Comparison of ENCODE assay signal across 8 cellular contexts in the genomic region with DNA sequence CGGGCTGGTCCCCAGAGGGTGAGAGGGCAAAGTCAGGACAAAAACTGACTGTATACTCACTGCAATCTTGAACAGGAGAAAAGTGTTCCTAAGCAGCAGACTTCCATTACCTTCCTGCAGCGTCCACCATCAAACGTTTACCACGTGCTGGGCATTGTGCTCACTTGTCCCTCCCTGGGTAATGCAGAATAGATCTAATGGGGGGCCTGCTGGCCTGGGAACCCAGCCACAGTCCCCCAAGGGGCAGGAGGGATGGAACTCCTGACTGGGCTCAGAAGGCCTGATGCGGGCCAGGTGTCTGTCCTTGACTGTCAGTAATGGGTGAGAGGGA. TPM values are rescaled to one million over a fixed set of nuclear protein-coding genes. Genes with fewer than 3 reads are reported as not detected.
A peak's percentile ranks its signal among the peaks of the same experiment; 100 is the strongest.
DNase-seq lines count a peak whose midpoint lies in the region; ATAC-seq, FAIRE-seq and TF ChIP-seq lines count a peak whose summit lies in the region.

No MANE protein-coding gene starts in this region.

- no peak overlapping the region for H2AFZ ChIP-seq in PC-9

- H3K27ac ChIP-seq in PC-9: no peak overlapping the region
- H3K27ac ChIP-seq in sigmoid colon: peak overlapping the region; percentile 81 to 87 (median 82)

- BruUV-seq in PC-9 (replicated peaks; lab: Mats Ljungman, UMichigan): TSS peak; percentile 95

- no peaks in the 10 kb centered on the region for H3K27me3 ChIP-seq in PC-9 (ENCODE audit: insufficient read depth, low read depth)
- peaks cover 0 to 5% (median 0%) of the 10 kb centered on the region in 3 donors for H3K27me3 ChIP-seq in sigmoid colon

- no peak for TF ChIP-seq EP300 in sigmoid colon (IDR thresholded peaks at IDR 0.05)

- ATAC-seq in GM18505 (IDR thresholded peaks at IDR 0.05; ENCODE audit: unreplicated experiment) (no peak), GM21447 (IDR thresholded peaks at IDR 0.05; ENCODE audit: unreplicated experiment) (no peak)

- DNase-seq in PC-9 (no peak), epithelial cell of proximal tubule (ENCODE audit: low read depth) (no peak), sigmoid colon (no peak), H54 (ENCODE audit: insufficient read length, low spot score) (no peak), occipital lobe (lab: John Stamatoyannopoulos, UW) (no peak), kidney tubule cell (ENCODE audit: low spot score) (no peak)

- intact Hi-C loops in PC-9 (cut with micrococcal nuclease; ENCODE audit: unreplicated experiment) (loop anchor here (1.0 kb wide), 1 partner anchor 97 kb away; no protein-coding TSS in a partner anchor), sigmoid colon (cut with DNase I) (loop anchor here (5.0 kb wide), 1 partner anchor 51 kb away; a partner anchor contains a TSS)

- no peaks in the 10 kb centered on the region for H3K36me3 ChIP-seq in PC-9 (ENCODE audit: low read depth)
- H3K36me3 ChIP-seq in sigmoid colon: no peaks in the 10 kb centered on the region

- H3K9me2 ChIP-seq in PC-9 (ENCODE audit: insufficient read depth): no peaks in the 10 kb centered on the region

- H3F3A ChIP-seq in PC-9 (ENCODE audit: insufficient read depth, low read depth): no peaks in the 10 kb centered on the region

- WGBS in sigmoid colon, 2 donors: 11 to 15% methylated on average over 5 of the region's 5 CpGs

- H3K9me3 ChIP-seq in PC-9 (ENCODE audit: insufficient read depth, low read depth) (no peaks in the 10 kb centered on the region), sigmoid colon (no peaks in the 10 kb centered on the region)

- no peaks in the 10 kb centered on the region for H3K4me1 ChIP-seq in PC-9 (replicated peaks; ENCODE audit: insufficient read depth)
- peaks cover 0 to 16% (median 11%) of the 10 kb centered on the region in 4 donors for H3K4me1 ChIP-seq in sigmoid colon

- no peak for FAIRE-seq in H54 (lab: Jason Lieb, UNC)

- 0 out of 2 replicates have a peak, but pooled peaks cover 3% of the 10 kb centered on the region for H3K79me2 ChIP-seq in PC-9 (ENCODE audit: low read depth)

- peak overlapping the region; percentile 50 for H3K4me2 ChIP-seq in PC-9

- CTCF ChIA-PET in PC-9 (lab: Charles Lee): no interaction called here

- no peaks in the 10 kb centered on the region for H4K20me1 ChIP-seq in PC-9 (ENCODE audit: insufficient read depth)

- TF ChIP-seq POLR2A in GM18505 (IDR thresholded peaks at IDR 0.05; ENCODE audit: borderline replicate concordance, extremely low read depth, insufficient read depth, insufficient read length): peak; percentile 37
- no peak for TF ChIP-seq POLR2A in sigmoid colon (IDR thresholded peaks at IDR 0.05)
- TF ChIP-seq POLR2A in H54 (IDR thresholded peaks at IDR 0.05; ENCODE audit: low read depth, low read length): no peak

- POLR2A ChIA-PET in PC-9 (lab: Charles Lee; ENCODE audit: unreplicated experiment): interaction anchor here (0.5 to 1.0 kb wide), 3 partner anchors 65 to 446 kb away, joined by 3 to 4 read pairs (median 3); no protein-coding TSS in a partner anchor

- H3K4me3 ChIP-seq in PC-9: peak overlapping the region; percentile 53; the same call in 1 of the 2 replicates
- H3K4me3 ChIP-seq in epithelial cell of proximal tubule (ENCODE audit: low read depth, low read length): peak overlapping the region; percentile 60
- peak overlapping the region; percentile 36 to 58 (median 54) for H3K4me3 ChIP-seq in sigmoid colon

- TF ChIP-seq CTCF in PC-9 (conservative IDR thresholded peaks at IDR 0.05) (no peak), epithelial cell of proximal tubule (conservative IDR thresholded peaks at IDR 0.05; ENCODE audit: low read depth, low read length) (no peak), sigmoid colon (IDR thresholded peaks at IDR 0.05) (peak in 1 of 4 experiments; percentile 1)

RNA-seq across cellular contexts. Expression of a gene that starts 37.6 kb away (rescaled TPM):
- total RNA-seq in PC-9 (2021) (26.8 and 34.2 TPM in 2 replicates), epithelial cell of proximal tubule (5.0 and 12.6 TPM in 2 replicates), sigmoid colon (10 to 100 TPM in 3 of 4 donors, 1 to 10 TPM in 1; 6.6 to 24.6 (median 15.1) TPM), occipital lobe (18.4 TPM)
- 10 to 100 TPM in 1 of 3 donors, 1 to 10 TPM in 2; 1.6 to 15.7 (median 3.6) TPM for polyA plus RNA-seq in sigmoid colon

RNA-seq across cellular contexts. Expression of a gene that starts 52.6 kb away (rescaled TPM):
- total RNA-seq in PC-9 (2021) (5.1 and 7.0 TPM in 2 replicates), epithelial cell of proximal tubule (1.5 and 2.2 TPM in 2 replicates), sigmoid colon (1 to 10 TPM; 1.3 to 5.6 (median 2.1) TPM), occipital lobe (27.0 TPM)
- polyA plus RNA-seq in sigmoid colon: 1 to 10 TPM in 1 of 3 donors, under 1 TPM in 1, not detected in 1; 0.23 to 1.0 TPM
